Comparison of ENCODE assay signal across 8 cellular contexts in the genomic region with DNA sequence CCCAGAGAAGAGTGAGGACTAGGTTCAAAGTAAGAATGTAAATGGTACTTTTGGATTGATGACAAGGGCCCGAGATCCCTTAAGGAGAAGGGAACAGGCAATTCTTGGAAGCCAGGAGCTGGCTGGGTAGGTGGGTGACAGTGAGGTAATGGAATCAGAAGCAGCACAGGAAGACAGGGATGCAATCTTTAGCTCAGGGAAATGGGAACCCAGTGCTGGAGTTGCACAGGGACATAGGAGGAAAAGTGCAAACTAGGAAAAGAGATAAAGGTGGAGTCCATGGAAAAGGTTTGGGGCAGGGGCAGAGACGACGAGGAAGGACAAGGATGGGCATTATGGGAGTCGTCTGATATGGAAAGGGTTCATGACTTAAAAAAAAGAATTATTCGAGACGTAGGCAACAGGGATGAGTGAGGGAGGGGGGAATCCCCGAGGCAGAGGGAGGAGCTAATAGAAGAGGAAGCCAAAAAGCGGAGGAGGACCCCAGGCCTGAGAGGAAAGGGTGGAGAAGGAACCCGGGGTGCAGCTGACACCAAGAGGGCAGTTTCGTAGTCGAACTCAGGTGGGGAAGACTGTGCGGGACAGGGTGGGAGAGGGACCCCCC. TPM values are rescaled to one million over a fixed set of nuclear protein-coding genes. Genes with fewer than 3 reads are reported as not detected.
DNase-seq lines count a peak whose midpoint lies in the region; ATAC-seq and TF ChIP-seq lines count a peak whose summit lies in the region.

No MANE protein-coding gene starts in this region.

- H3K4me1 ChIP-seq in CD4-positive, CD25-positive, alpha-beta regulatory T cell (ENCODE audit: control insufficient read depth, insufficient read depth, low read length, poor library complexity, severe bottlenecking) = peaks cover 38% of the 10 kb centered on the region

- BruUV-seq in MCF 10A (replicated peaks; lab: Mats Ljungman, UMichigan) = no TSS peak

- no peaks in the 10 kb centered on the region for H3K9me3 Mint-ChIP-seq in CD4-positive, CD25-positive, alpha-beta regulatory T cell
- H3K9me3 Mint-ChIP-seq in MCF 10A (ENCODE audit: unreplicated experiment) = no peaks in the 10 kb centered on the region

- H3K27ac Mint-ChIP-seq in CD4-positive, CD25-positive, alpha-beta regulatory T cell = peak overlapping the region; percentile 94 to 99 (median 96)
- peak overlapping the region; percentile 90 for H3K27ac Mint-ChIP-seq in MCF 10A (ENCODE audit: low read depth, unreplicated experiment)

- peak overlapping the region; percentile 86 to 97 (median 95) for H3K4me3 Mint-ChIP-seq in CD4-positive, CD25-positive, alpha-beta regulatory T cell
- H3K4me3 Mint-ChIP-seq in MCF 10A (ENCODE audit: unreplicated experiment) = peak overlapping the region; percentile 89

- peaks cover 14 to 57% (median 42%) of the 10 kb centered on the region in 4 donors for H3K4me1 Mint-ChIP-seq in CD4-positive, CD25-positive, alpha-beta regulatory T cell
- peaks cover 36% of the 10 kb centered on the region for H3K4me1 Mint-ChIP-seq in MCF 10A (ENCODE audit: insufficient read depth, unreplicated experiment)

- CTCF ChIA-PET in MCF 10A (lab: Yijun Ruan, JAX) = interaction anchor here (0.7 to 13.3 kb wide), 10 partner anchors 10 to 227 kb away, joined by 3 to 214 read pairs (median 4); a partner anchor contains a TSS

- H3K4me3 ChIP-seq in CD4-positive, CD25-positive, alpha-beta regulatory T cell (ENCODE audit: low read depth, low read length) = peak overlapping the region; percentile 94

- peak in 1 of 3 donors; percentile 70 for DNase-seq in CD4-positive, CD25-positive, alpha-beta regulatory T cell
- DNase-seq in SKM-1 (lab: John Stamatoyannopoulos, UW; ENCODE audit: unreplicated experiment) (peak; percentile 78), MCF 10A (ENCODE audit: unreplicated experiment) (peak; percentile 68), iPS-NIHi7 (ENCODE audit: extremely low spot score) (peak; percentile 61), foreskin melanocyte (no peak)
- DNase-seq in stimulated activated CD4-positive, alpha-beta T cell treated with anti-CD3 and anti-CD28 coated beads, Interleukin-12 subunit alpha, Interleukin-12 subunit beta, amount 100 ng/mL, for 4 hours = peak; percentile 51

- POLR2A ChIA-PET in MCF 10A (lab: Yijun Ruan, JAX) = interaction anchor here (0.6 to 9.3 kb wide), 30 partner anchors 12 to 666 kb away, joined by 3 to 253 read pairs (median 9); a partner anchor contains a TSS

- no peaks in the 10 kb centered on the region for H3K9me3 ChIP-seq in CD4-positive, CD25-positive, alpha-beta regulatory T cell (ENCODE audit: control insufficient read depth in 2 of 2, low read length in 2 of 2)

- intact Hi-C loops in MCF 10A (cut with micrococcal nuclease) = loop anchor here (1.0 to 5.0 kb wide), 3 partner anchors 15 to 129 kb away; a partner anchor contains a TSS

- H3K27me3 Mint-ChIP-seq in CD4-positive, CD25-positive, alpha-beta regulatory T cell = peaks cover 5% of the 10 kb centered on the region
- H3K27me3 Mint-ChIP-seq in MCF 10A (ENCODE audit: insufficient read depth, unreplicated experiment) = no peaks in the 10 kb centered on the region

- peak; percentile 17 to 26 for ATAC-seq in CD4-positive, CD25-positive, alpha-beta regulatory T cell (ENCODE audit: low read depth in 2 of 2)
- ATAC-seq in GM19043 (IDR thresholded peaks at IDR 0.05; ENCODE audit: low read depth, unreplicated experiment) = peak; percentile 40
- peak; percentile 31 for ATAC-seq in HG03378 (IDR thresholded peaks at IDR 0.05; ENCODE audit: unreplicated experiment)

- TF ChIP-seq CTCF in MCF 10A (IDR thresholded peaks at IDR 0.05; ENCODE audit: unreplicated experiment) = no peak

- peak overlapping the region; percentile 93 for H3K27ac ChIP-seq in CD4-positive, CD25-positive, alpha-beta regulatory T cell (ENCODE audit: insufficient read depth, low read length, poor library complexity, severe bottlenecking)

- H3K27me3 ChIP-seq in CD4-positive, CD25-positive, alpha-beta regulatory T cell (ENCODE audit: control insufficient read depth, insufficient read depth, low read length) = no peaks in the 10 kb centered on the region

- H3K36me3 ChIP-seq in CD4-positive, CD25-positive, alpha-beta regulatory T cell (ENCODE audit: control insufficient read depth, insufficient read depth, low read length) = peaks cover 26% of the 10 kb centered on the region

- peaks cover 30% of the 10 kb centered on the region for H3K36me3 Mint-ChIP-seq in CD4-positive, CD25-positive, alpha-beta regulatory T cell
- H3K36me3 Mint-ChIP-seq in MCF 10A (ENCODE audit: insufficient read depth, unreplicated experiment) = peaks cover 44% of the 10 kb centered on the region

RNA-seq across cellular contexts. Expression of a gene that starts 0.5 kb away (rescaled TPM):
- total RNA-seq in CD4-positive, CD25-positive, alpha-beta regulatory T cell = 73.5 TPM
- 10 to 100 TPM; 48.4 to 57.4 (median 53.3) TPM for polyA plus RNA-seq in CD4-positive, CD25-positive, alpha-beta regulatory T cell
- 75.3 and 90.1 TPM in 2 replicates for total RNA-seq in MCF 10A (2022)

RNA-seq across cellular contexts. Expression of a gene that starts 20.3 kb away (rescaled TPM):
- total RNA-seq in CD4-positive, CD25-positive, alpha-beta regulatory T cell = 105 TPM
- polyA plus RNA-seq in CD4-positive, CD25-positive, alpha-beta regulatory T cell = 10 to 100 TPM; 28.8 to 35.9 (median 35.2) TPM
- total RNA-seq in MCF 10A (2022) = 19.2 and 26.5 TPM in 2 replicates

RNA-seq across cellular contexts. Expression of a gene that starts 44.6 kb away (rescaled TPM):
- total RNA-seq in CD4-positive, CD25-positive, alpha-beta regulatory T cell = 31.9 TPM
- polyA plus RNA-seq in CD4-positive, CD25-positive, alpha-beta regulatory T cell = 1 to 10 TPM in 3 of 4 donors, under 1 TPM in 1; 0.46 to 1.9 (median 1.4) TPM
- 26.3 and 27.5 TPM in 2 replicates for total RNA-seq in MCF 10A (2022)

RNA-seq across cellular contexts. Expression of a gene that starts 45.8 kb away (rescaled TPM):
- not detected for total RNA-seq in CD4-positive, CD25-positive, alpha-beta regulatory T cell
- not detected for polyA plus RNA-seq in CD4-positive, CD25-positive, alpha-beta regulatory T cell
- 8.2 and 11.6 TPM in 2 replicates for total RNA-seq in MCF 10A (2022)
